Comparison of ENCODE assay signal across 27 cellular contexts in genomic region chr20:60892095-60892813, GRCh38.
"Had no signal": no experiment of that assay in that cellular context is flagged by ENCODE, and none has a peak within 500 bp of the region (broad histone marks: within the 10 kb centered on the region; RNA-seq: fewer than 3 reads in every experiment).

No MANE protein-coding gene starts in this region.

- H3K9me3 ChIP-seq: suprapubic skin, testis, thoracic aorta, thyroid gland, tibial artery, tibial nerve, transverse colon, upper lobe of left lung, upper lobe of right lung, uterus, vagina had no signal

- H3K4me1 ChIP-seq: stomach, suprapubic skin, testis, thyroid gland, tibial artery, tibial nerve, transverse colon, upper lobe of left lung, upper lobe of right lung, uterus, vagina had no signal

- FAIRE-seq: urothelium cell line had no signal

- H3K4me3 ChIP-seq: stomach, suprapubic skin, testis, thoracic aorta, thyroid gland, tibial artery, tibial nerve, transverse colon, upper lobe of left lung, upper lobe of right lung, uterus, vagina had no signal

- DNase-seq: stimulated activated CD4-positive, alpha-beta T cell treated with anti-CD3 and anti-CD28 coated beads, Interleukin-2, amount 100 ng/mL, for 48 hours; stimulated activated CD4-positive, alpha-beta T cell treated with anti-CD3 and anti-CD28 coated beads, Interleukin-4, amount 100 ng/mL, for 1 hour; stimulated activated CD4-positive, alpha-beta T cell treated with anti-CD3 and anti-CD28 coated beads, Interleukin-4, amount 100 ng/mL, for 24 hours; stimulated activated CD4-positive, alpha-beta T cell treated with anti-CD3 and anti-CD28 coated beads, Interleukin-4, amount 100 ng/mL, for 4 hours; stimulated activated CD8-positive, alpha-beta memory T cell treated with anti-CD3 and anti-CD28 coated beads, Interleukin-4, amount 100 ng/mL, for 48 hours; stimulated activated naive B cell treated with anti-CD40 and anti-IgM and Interleukin-4, amounts not matched to agents 10 μg/mL and 1 μg/mL and 100 μg/mL, for 72 hours; stimulated activated naive CD4-positive, alpha-beta T cell; stimulated activated naive CD4-positive, alpha-beta T cell treated with Interleukin-2 at 50 U/mL for 16 hours; stimulated activated naive CD8-positive, alpha-beta T cell treated with anti-CD3 and anti-CD28 coated beads, Interleukin-15, amount 100 ng/mL, for 72 hours; stimulated activated naive CD8-positive, alpha-beta T cell treated with anti-CD3 and anti-CD28 coated beads, Interleukin-15, Interleukin-2, amounts not matched to agents 100 U/mL and 50 U/mL, for 24 hours; stomach; substantia nigra; testis; thyroid gland; tibial artery; transverse colon; trophoblast cell; upper lobe of left lung; upper lobe of right lung; uterus had no signal

- H3K36me3 ChIP-seq: stomach, suprapubic skin, thoracic aorta, thyroid gland, tibial artery, tibial nerve, transverse colon, upper lobe of left lung, upper lobe of right lung, uterus, vagina had no signal

- H3K27ac ChIP-seq: stomach, suprapubic skin, testis, thoracic aorta, thyroid gland, tibial artery, tibial nerve, transverse colon, upper lobe of left lung, upper lobe of right lung, uterus, vagina had no signal

- ATAC-seq: stimulated activated effector memory CD8-positive, alpha-beta T cell treated with anti-CD3 and anti-CD28 coated beads, Interleukin-12 subunit alpha, Interleukin-12 subunit beta, amount 100 ng/mL, for 72 hours; stimulated activated memory B cell treated with anti-CD40 and anti-IgM and Interleukin-4, amounts not matched to agents 10 μg/mL and 1 μg/mL and 100 μg/mL, for 72 hours; stimulated activated naive B cell treated with anti-CD40 and anti-IgM and Interleukin-4, amounts not matched to agents 10 μg/mL and 1 μg/mL and 100 μg/mL, for 72 hours; stimulated activated naive CD8-positive, alpha-beta T cell treated with anti-CD3 and anti-CD28 coated beads, Interleukin-15, amount 100 ng/mL, for 72 hours; stimulated activated naive CD8-positive, alpha-beta T cell treated with anti-CD3 and anti-CD28 coated beads, Interleukin-15, Interleukin-2, amounts not matched to agents 100 U/mL and 50 U/mL, for 24 hours; upper lobe of right lung had no signal

- H3K27me3 ChIP-seq: suprapubic skin, testis, thyroid gland, tibial artery, tibial nerve, transverse colon, upper lobe of left lung, upper lobe of right lung, uterus, vagina had no signal
